ENCODE assay signal across 22 cellular contexts in genomic region chr10:76868088-76868949, GRCh38.
A peak's percentile ranks its signal among the peaks of the same experiment; 100 is the strongest.
DNase-seq lines count a peak whose midpoint lies in the region; ATAC-seq, FAIRE-seq and TF ChIP-seq lines count a peak whose summit lies in the region.
"Had no signal": no experiment of that assay in that cellular context is flagged by ENCODE, and none has a peak within 500 bp of the region (broad histone marks: within the 10 kb centered on the region; RNA-seq: fewer than 3 reads in every experiment).

No MANE protein-coding gene starts in this region.

- H3K27me3 ChIP-seq in liver (ENCODE audit: control insufficient read depth in 4 of 4, insufficient read depth in 4 of 4, low read length in 3 of 4) (no peaks in the 10 kb centered on the region), HepG2 (ENCODE audit: control insufficient read depth in 1 of 2, insufficient read depth in 2 of 2, low read length in 2 of 2) (no peaks in the 10 kb centered on the region; a peak in 1 of 5 replicates), SK-N-SH (ENCODE audit: insufficient read depth) (no peaks in the 10 kb centered on the region), hepatocyte (no peaks in the 10 kb centered on the region)
- H3K27me3 ChIP-seq: heart left ventricle, SJSA1, thyroid gland had no signal

- H3K36me3 ChIP-seq in liver (ENCODE audit: control insufficient read depth in 4 of 4, insufficient read depth in 3 of 4, low read depth in 1 of 4, low read length in 3 of 4) (no peaks in the 10 kb centered on the region), HepG2 (replicated peaks in 1 of 2; ENCODE audit: control insufficient read depth in 1 of 2, insufficient read depth in 2 of 2, low read length in 2 of 2) (no peaks in the 10 kb centered on the region), SK-N-SH (replicated peaks in 1 of 2; ENCODE audit: control insufficient read depth in 1 of 2, insufficient read depth in 2 of 2, low read length in 1 of 2) (no peaks in the 10 kb centered on the region), hepatocyte (replicated peaks; ENCODE audit: insufficient read depth, low read depth) (no peaks in the 10 kb centered on the region)
- H3K36me3 ChIP-seq: heart left ventricle, SJSA1, thyroid gland had no signal

- no peak for TF ChIP-seq POLR2A in HepG2 (IDR thresholded peaks at IDR 0.05; ENCODE audit: insufficient read depth in 1 of 2, low read depth in 2 of 2, low read length in 2 of 2)

- H3K4me3 ChIP-seq in liver (ENCODE audit: low read depth in 1 of 3, low read length in 3 of 3) (no peak overlapping the region), HepG2 (replicated peaks in 1 of 3; ENCODE audit: insufficient read depth in 1 of 3, low read depth in 2 of 3, low read length in 3 of 3) (no peak overlapping the region), SK-N-SH (ENCODE audit: low read depth in 2 of 2, low read length in 1 of 2) (no peak overlapping the region), hepatocyte (no peak overlapping the region)
- H3K4me3 ChIP-seq: GM12878, heart left ventricle, SJSA1, thyroid gland had no signal

- no peak for TF ChIP-seq EP300 in HepG2 (IDR thresholded peaks at IDR 0.05; ENCODE audit: low read depth in 2 of 2, low read length in 2 of 2)
- no peak for TF ChIP-seq EP300 in HepG2 (CRISPR knock-in tag; IDR thresholded peaks at IDR 0.05; ENCODE audit: borderline replicate concordance)
- TF ChIP-seq EP300 in SK-N-SH (IDR thresholded peaks at IDR 0.05; ENCODE audit: borderline replicate concordance in 1 of 2, low read depth in 1 of 2, low read length in 1 of 2) = no peak

- FAIRE-seq in HepG2 (lab: Jason Lieb, UNC) = no peak
- FAIRE-seq: GM12878, keratinocyte had no signal

- H3K9me3 ChIP-seq in liver (ENCODE audit: control insufficient read depth in 4 of 4, low read length in 3 of 4) = no peaks in the 10 kb centered on the region
- H3K9me3 ChIP-seq in HepG2 (ENCODE audit: low read length) = no peaks in the 10 kb centered on the region
- H3K9me3 ChIP-seq in SK-N-SH = no peaks in the 10 kb centered on the region
- H3K9me3 ChIP-seq in hepatocyte (ENCODE audit: low read depth) = no peaks in the 10 kb centered on the region
- H3K9me3 ChIP-seq: heart left ventricle, SJSA1, thyroid gland had no signal

- in situ Hi-C loops in HepG2 (cut with HindIII; ENCODE audit: extremely low pct_ligation_motif_present, low pct_unique_long_range_greater_than_20kb) = no loop called here

- no peak overlapping the region for H3K4me3 Mint-ChIP-seq in activated naive CD4-positive, alpha-beta T cell treated with anti-CD3 and anti-CD28 coated beads for 36 hours
- H3K4me3 Mint-ChIP-seq: activated naive CD8-positive, alpha-beta T cell treated with anti-CD3 and anti-CD28 coated beads, Interleukin-2, amount 10 ng/mL, durations not matched to agents 7 days and 5 days; natural killer cell treated with Interleukin-12 subunit alpha and Interleukin-12 subunit beta and Interleukin-15 and Interleukin-18, amount 100 ng/mL, for 72 hours had no signal

- BruUV-seq in HepG2 (replicated peaks; lab: Mats Ljungman, UMichigan) = no TSS peak

- H3K27me3 Mint-ChIP-seq in activated naive CD4-positive, alpha-beta T cell treated with anti-CD3 and anti-CD28 coated beads for 36 hours (ENCODE audit: low read depth) = peaks cover 5% of the 10 kb centered on the region
- H3K27me3 Mint-ChIP-seq: activated naive CD8-positive, alpha-beta T cell treated with anti-CD3 and anti-CD28 coated beads, Interleukin-2, amount 10 ng/mL, durations not matched to agents 7 days and 5 days had no signal

- TF ChIP-seq CTCF in liver (IDR thresholded peaks at IDR 0.05; ENCODE audit: low read depth, low read length, missing input control) (no peak), HepG2 (CRISPR knock-in tag; IDR thresholded peaks at IDR 0.05) (no peak), SK-N-SH (IDR thresholded peaks at IDR 0.05) (no peak), hepatocyte (IDR thresholded peaks at IDR 0.05; ENCODE audit: poor library complexity) (no peak)

- H3K9ac ChIP-seq in liver (ENCODE audit: low read depth in 1 of 2, low read length in 2 of 2) = no peak overlapping the region
- no peak overlapping the region for H3K9ac ChIP-seq in HepG2 (ENCODE audit: insufficient read depth, low read depth, low read length)
- no peak overlapping the region for H3K9ac ChIP-seq in SK-N-SH

- POLR2A ChIA-PET in HepG2 (lab: Yijun Ruan, JAX) = no interaction called here
- POLR2A ChIA-PET in SK-N-SH (lab: Yijun Ruan, JAX) = interaction anchor here (1.3 kb wide), 1 partner anchor 11 kb away, joined by 6 read pairs; no protein-coding TSS in a partner anchor

- no peak overlapping the region for H3K27ac ChIP-seq in liver (ENCODE audit: low read depth in 1 of 2, low read length in 2 of 2)
- H3K27ac ChIP-seq in HepG2 (ENCODE audit: extremely low read length, insufficient read depth, low read length) = no peak overlapping the region
- H3K27ac ChIP-seq in SK-N-SH (ENCODE audit: low read depth in 2 of 2, low read length in 1 of 2) = peak overlapping the region in 1 of 2 experiments; percentile 20; a peak in 2 of 4 replicates
- peak overlapping the region; percentile 52 for H3K27ac ChIP-seq in hepatocyte
- H3K27ac ChIP-seq: SJSA1, thyroid gland had no signal

- 60% methylated on average over 4 of the region's 4 CpGs for WGBS in liver
- 0% methylated on average over 4 of the region's 4 CpGs for WGBS in HepG2 (ENCODE audit: low lambda C conversion rate)
- 42% methylated on average over 4 of the region's 4 CpGs for WGBS in SK-N-SH (ENCODE audit: low lambda C conversion rate)
- 52% methylated on average over 4 of the region's 4 CpGs for whole genome bisulfite sequencing in hepatocyte (ENCODE audit: low lambda C conversion rate, missing lambda C conversion rate)

- H3K4me2 ChIP-seq in HepG2 (ENCODE audit: low read depth, low read length) (no peak overlapping the region), SK-N-SH (no peak overlapping the region; the same call in 1 of the 2 replicates), hepatocyte (no peak overlapping the region)

- peaks cover 0 to 6% (median 0%) of the 10 kb centered on the region in 4 donors for H3K4me1 ChIP-seq in liver (ENCODE audit: control insufficient read depth in 4 of 4, insufficient read depth in 4 of 4, low read length in 3 of 4)
- H3K4me1 ChIP-seq in HepG2 (ENCODE audit: insufficient read depth, low read length) = no peaks in the 10 kb centered on the region
- peaks cover 0 to 8% of the 10 kb centered on the region in 2 experiments; a peak in 2 of 4 replicates for H3K4me1 ChIP-seq in SK-N-SH (ENCODE audit: control insufficient read depth in 1 of 2, insufficient read depth in 2 of 2, low read depth in 1 of 2, low read length in 1 of 2)
- no peaks in the 10 kb centered on the region for H3K4me1 ChIP-seq in hepatocyte (ENCODE audit: insufficient read depth)
- H3K4me1 ChIP-seq: SJSA1, thyroid gland had no signal

- H3K36me3 Mint-ChIP-seq in activated naive CD4-positive, alpha-beta T cell treated with anti-CD3 and anti-CD28 coated beads for 36 hours (ENCODE audit: low read depth) = no peaks in the 10 kb centered on the region
- H3K36me3 Mint-ChIP-seq: activated naive CD8-positive, alpha-beta T cell treated with anti-CD3 and anti-CD28 coated beads, Interleukin-2, amount 10 ng/mL, durations not matched to agents 7 days and 5 days; natural killer cell treated with Interleukin-12 subunit alpha and Interleukin-12 subunit beta and Interleukin-15 and Interleukin-18, amount 100 ng/mL, for 72 hours had no signal

- TF ChIP-seq RAD21 in liver (IDR thresholded peaks at IDR 0.05) (no peak), HepG2 (CRISPR knock-in tag; IDR thresholded peaks at IDR 0.05) (no peak), SK-N-SH (IDR thresholded peaks at IDR 0.05; ENCODE audit: low read length) (no peak)

- intact Hi-C loops in HepG2 (cut with micrococcal nuclease; ENCODE audit: unreplicated experiment) = no loop called here
- intact Hi-C loops in activated naive CD4-positive, alpha-beta T cell treated with anti-CD3 and anti-CD28 coated beads for 36 hours (cut with micrococcal nuclease) = no loop called here

- H3K9me2 ChIP-seq in SK-N-SH (no peaks in the 10 kb centered on the region), hepatocyte (replicated peaks; ENCODE audit: insufficient read depth) (no peaks in the 10 kb centered on the region)

- no peaks in the 10 kb centered on the region for H3F3A ChIP-seq in SK-N-SH (replicated peaks; ENCODE audit: insufficient read depth)

- no peaks in the 10 kb centered on the region for H4K20me1 ChIP-seq in HepG2 (ENCODE audit: insufficient read depth, low read length)
- no peaks in the 10 kb centered on the region for H4K20me1 ChIP-seq in SK-N-SH (ENCODE audit: insufficient read depth)
- H4K20me1 ChIP-seq in hepatocyte (ENCODE audit: insufficient read depth, poor library complexity, severe bottlenecking) = no peaks in the 10 kb centered on the region

- DNase-seq in HepG2 (ENCODE audit: low spot score) = no peak
- DNase-seq in SK-N-SH = peak; percentile 24
- no peak for DNase-seq in hepatocyte (ENCODE audit: low spot score)
- DNase-seq in stimulated activated CD4-positive, alpha-beta T cell treated with anti-CD3 and anti-CD28 coated beads, Interleukin-2, amount 100 ng/mL, for 48 hours = no peak
- DNase-seq in SK-N-DZ (ENCODE audit: low spot score) = no peak
- no peak for DNase-seq in activated naive CD4-positive, alpha-beta T cell treated with anti-CD3 and anti-CD28 coated beads for 36 hours
- DNase-seq in LoVo (ENCODE audit: low spot score) = no peak
- DNase-seq: ACHN; activated naive CD8-positive, alpha-beta T cell treated with anti-CD3 and anti-CD28 coated beads, Interleukin-2, amount 10 ng/mL, durations not matched to agents 7 days and 5 days; HCEC 1CT; heart left ventricle; Kasumi-1; NCI-H1092 treated with DMSO at 0.1 percent for 48 hours; NCI-H526 treated with DMSO at 0.1 percent for 48 hours; T1000; thyroid gland had no signal

- H3K79me2 ChIP-seq in HepG2 (ENCODE audit: insufficient read depth, low read length) (no peaks in the 10 kb centered on the region), SK-N-SH (ENCODE audit: insufficient read depth) (no peaks in the 10 kb centered on the region), hepatocyte (no peaks in the 10 kb centered on the region)

- H2AFZ ChIP-seq in HepG2 (ENCODE audit: low read length) (no peak overlapping the region), SK-N-SH (ENCODE audit: low read depth) (no peak overlapping the region), hepatocyte (no peak overlapping the region)

- no peaks in the 10 kb centered on the region for H3K9me3 Mint-ChIP-seq in activated naive CD4-positive, alpha-beta T cell treated with anti-CD3 and anti-CD28 coated beads for 36 hours
- H3K9me3 Mint-ChIP-seq: activated naive CD8-positive, alpha-beta T cell treated with anti-CD3 and anti-CD28 coated beads, Interleukin-2, amount 10 ng/mL, durations not matched to agents 7 days and 5 days had no signal

- CTCF ChIA-PET in HepG2 (lab: Yijun Ruan, JAX; ENCODE audit: low intra/inter-chr PET ratio, low total read pairs) (no interaction called here), SK-N-SH (lab: Yijun Ruan, JAX) (interaction anchor here (0.7 to 1.4 kb wide), 3 partner anchors 10 to 117 kb away, joined by 3 to 5 read pairs (median 3); no protein-coding TSS in a partner anchor)
- CTCF ChIA-PET in activated naive CD4-positive, alpha-beta T cell treated with anti-CD3 and anti-CD28 coated beads for 36 hours (lab: Charles Lee) = no interaction called here

- H3K4me1 Mint-ChIP-seq in activated naive CD4-positive, alpha-beta T cell treated with anti-CD3 and anti-CD28 coated beads for 36 hours (ENCODE audit: low read depth) = no peaks in the 10 kb centered on the region
- H3K4me1 Mint-ChIP-seq: activated naive CD8-positive, alpha-beta T cell treated with anti-CD3 and anti-CD28 coated beads, Interleukin-2, amount 10 ng/mL, durations not matched to agents 7 days and 5 days had no signal

- ATAC-seq in HepG2 = no peak
- ATAC-seq: activated CD4-positive, CD25-positive, alpha-beta regulatory T cell treated with anti-CD3 and anti-CD28 coated beads, Interleukin-2, amount 50 U/mL, for 24 hours; GM12878; heart left ventricle; natural killer cell treated with Interleukin-12 subunit alpha and Interleukin-12 subunit beta and Interleukin-15 and Interleukin-18, amount 100 ng/mL, for 72 hours had no signal

- H3K27ac Mint-ChIP-seq in activated naive CD4-positive, alpha-beta T cell treated with anti-CD3 and anti-CD28 coated beads for 36 hours = no peak overlapping the region
- H3K27ac Mint-ChIP-seq: activated naive CD8-positive, alpha-beta T cell treated with anti-CD3 and anti-CD28 coated beads, Interleukin-2, amount 10 ng/mL, durations not matched to agents 7 days and 5 days; natural killer cell treated with Interleukin-12 subunit alpha and Interleukin-12 subunit beta and Interleukin-15 and Interleukin-18, amount 100 ng/mL, for 72 hours had no signal
